Comparison of ENCODE assay signal across 16 cellular contexts in the genomic region with DNA sequence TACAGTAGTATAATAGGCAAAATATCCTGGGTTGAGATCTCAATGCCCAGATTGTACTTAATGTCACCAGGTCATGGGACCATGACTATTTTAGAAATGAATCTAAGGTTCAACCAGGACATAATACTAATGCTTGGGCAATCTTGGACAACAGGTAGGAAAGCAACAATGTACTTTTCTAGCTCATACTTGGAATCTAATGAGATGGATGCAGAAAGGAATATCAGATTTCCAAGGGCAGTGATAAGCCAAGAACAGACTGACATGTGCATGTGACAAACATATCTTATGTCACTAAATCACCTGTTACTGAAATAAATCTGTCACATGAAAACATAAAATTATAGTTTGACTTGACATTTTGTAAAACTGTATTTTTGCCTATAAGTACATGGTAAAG. TPM values are rescaled to one million over a fixed set of nuclear protein-coding genes. Genes with fewer than 3 reads are reported as not detected.
A peak's percentile ranks its signal among the peaks of the same experiment; 100 is the strongest.
DNase-seq lines count a peak whose midpoint lies in the region; ATAC-seq and TF ChIP-seq lines count a peak whose summit lies in the region.
"Had no signal": no experiment of that assay in that cellular context is flagged by ENCODE, and none has a peak within 500 bp of the region (broad histone marks: within the 10 kb centered on the region; RNA-seq: fewer than 3 reads in every experiment).

No MANE protein-coding gene starts in this region.

- no peaks in the 10 kb centered on the region for H3K9me3 Mint-ChIP-seq in activated naive CD8-positive, alpha-beta T cell (ENCODE audit: low read depth)
- H3K9me3 Mint-ChIP-seq in activated naive CD8-positive, alpha-beta T cell treated with anti-CD3 and anti-CD28 coated beads, Interleukin-2, amount 50 U/mL, for 24 hours, result no peaks in the 10 kb centered on the region
- H3K9me3 Mint-ChIP-seq: CD4-positive, alpha-beta memory T cell; GM23338; HFFc6 had no signal

- DNase-seq in activated naive CD8-positive, alpha-beta T cell treated with anti-CD3 and anti-CD28 coated beads, Interleukin-2, amount 50 U/mL, for 24 hours, result no peak
- DNase-seq in HEK293T (ENCODE audit: extremely low spot score) (no peak), left kidney (ENCODE audit: low read depth, low spot score) (peak; percentile 0), posterior cingulate gyrus (no peak)
- DNase-seq: BE2C; CD4-positive, alpha-beta memory T cell; DND-41; GDM1; H9; HFFc6 had no signal

- H3K27me3 Mint-ChIP-seq in activated naive CD8-positive, alpha-beta T cell, result no peaks in the 10 kb centered on the region
- H3K27me3 Mint-ChIP-seq in activated naive CD8-positive, alpha-beta T cell treated with anti-CD3 and anti-CD28 coated beads, Interleukin-2, amount 50 U/mL, for 24 hours, result no peaks in the 10 kb centered on the region
- H3K27me3 Mint-ChIP-seq: CD4-positive, alpha-beta memory T cell had no signal

- H3K36me3 ChIP-seq in skeletal muscle tissue (ENCODE audit: control insufficient read depth in 3 of 3, insufficient read depth in 3 of 3, low read length in 3 of 3), result no peaks in the 10 kb centered on the region
- H3K36me3 ChIP-seq: BE2C had no signal

- H3K27ac Mint-ChIP-seq in activated naive CD8-positive, alpha-beta T cell, result peak overlapping the region; percentile 22
- no peak overlapping the region for H3K27ac Mint-ChIP-seq in activated naive CD8-positive, alpha-beta T cell treated with anti-CD3 and anti-CD28 coated beads, Interleukin-2, amount 50 U/mL, for 24 hours
- H3K27ac Mint-ChIP-seq: GM23338, HFFc6 had no signal

- peaks cover 3% of the 10 kb centered on the region for H3K36me3 Mint-ChIP-seq in activated naive CD8-positive, alpha-beta T cell
- peaks cover 12% of the 10 kb centered on the region for H3K36me3 Mint-ChIP-seq in activated naive CD8-positive, alpha-beta T cell treated with anti-CD3 and anti-CD28 coated beads, Interleukin-2, amount 50 U/mL, for 24 hours (ENCODE audit: low read depth)

- no peak overlapping the region for H3K4me3 ChIP-seq in skeletal muscle tissue (ENCODE audit: low read length in 3 of 3)
- H3K4me3 ChIP-seq: A549, GM23338 had no signal

- no peaks in the 10 kb centered on the region for H3K9me3 ChIP-seq in skeletal muscle tissue (ENCODE audit: control insufficient read depth in 3 of 3, low read length in 3 of 3)
- H3K9me3 ChIP-seq: A549, BE2C had no signal

- peaks cover 0 to 8% (median 4%) of the 10 kb centered on the region in 3 donors for H3K4me1 ChIP-seq in skeletal muscle tissue (ENCODE audit: control insufficient read depth in 3 of 3, insufficient read depth in 3 of 3, low read length in 3 of 3)
- H3K4me1 ChIP-seq: BE2C had no signal

- CTCF ChIA-PET in HEK293T (lab: Yijun Ruan, JAX), result no interaction called here

- intact Hi-C loops in posterior cingulate gyrus (cut with DNase I), result no loop called here

- H3K9ac ChIP-seq in skeletal muscle tissue (ENCODE audit: low read depth in 1 of 3, low read length in 3 of 3), result no peak overlapping the region

- peak overlapping the region; percentile 52 for H3K27ac ChIP-seq in skeletal muscle tissue (ENCODE audit: low read depth, low read length)
- H3K27ac ChIP-seq: A549, C4-2B had no signal

- POLR2A ChIA-PET in HEK293T (lab: Yijun Ruan, JAX), result no interaction called here

- peaks cover 0 to under 1% (median 0%) of the 10 kb centered on the region in 3 donors for H3K27me3 ChIP-seq in skeletal muscle tissue (ENCODE audit: control insufficient read depth in 3 of 3, insufficient read depth in 3 of 3, low read length in 3 of 3)
- H3K27me3 ChIP-seq: BE2C had no signal

- ATAC-seq in activated naive CD8-positive, alpha-beta T cell treated with anti-CD3 and anti-CD28 coated beads, Interleukin-2, amount 50 U/mL, for 24 hours, result no peak
- no peak for ATAC-seq in GM18519 (IDR thresholded peaks at IDR 0.05; ENCODE audit: low FRiP score, unreplicated experiment)
- ATAC-seq: A549, GM23338 had no signal

- peaks cover 75% of the 10 kb centered on the region for H3K4me1 Mint-ChIP-seq in activated naive CD8-positive, alpha-beta T cell (ENCODE audit: low read depth)
- peaks cover 77% of the 10 kb centered on the region for H3K4me1 Mint-ChIP-seq in activated naive CD8-positive, alpha-beta T cell treated with anti-CD3 and anti-CD28 coated beads, Interleukin-2, amount 50 U/mL, for 24 hours

- no peak overlapping the region for H3K4me3 Mint-ChIP-seq in activated naive CD8-positive, alpha-beta T cell
- no peak overlapping the region for H3K4me3 Mint-ChIP-seq in activated naive CD8-positive, alpha-beta T cell treated with anti-CD3 and anti-CD28 coated beads, Interleukin-2, amount 50 U/mL, for 24 hours
- H3K4me3 Mint-ChIP-seq: CD4-positive, alpha-beta memory T cell; GM23338; H9; HFFc6 had no signal

TF ChIP-seq in HEK293T, 16 proteins besides CTCF, POLR2A, EP300 and RAD21:
- TF ChIP-seq NFRKB (IDR thresholded peaks at IDR 0.05), result no peak
- TF ChIP-seq, protein P1, sequence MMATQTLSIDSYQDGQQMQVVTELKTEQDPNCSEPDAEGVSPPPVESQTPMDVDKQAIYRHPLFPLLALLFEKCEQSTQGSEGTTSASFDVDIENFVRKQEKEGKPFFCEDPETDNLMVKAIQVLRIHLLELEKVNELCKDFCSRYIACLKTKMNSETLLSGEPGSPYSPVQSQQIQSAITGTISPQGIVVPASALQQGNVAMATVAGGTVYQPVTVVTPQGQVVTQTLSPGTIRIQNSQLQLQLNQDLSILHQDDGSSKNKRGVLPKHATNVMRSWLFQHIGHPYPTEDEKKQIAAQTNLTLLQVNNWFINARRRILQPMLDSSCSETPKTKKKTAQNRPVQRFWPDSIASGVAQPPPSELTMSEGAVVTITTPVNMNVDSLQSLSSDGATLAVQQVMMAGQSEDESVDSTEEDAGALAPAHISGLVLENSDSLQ (IDR thresholded peaks at IDR 0.05), result peak; percentile 57

RNA-seq across cellular contexts. Expression of a gene that starts 51.1 kb away (rescaled TPM):
- 51.1 TPM for total RNA-seq in skeletal muscle tissue
